12 cellular contexts compared by ENCODE assay signal in the genomic region with DNA sequence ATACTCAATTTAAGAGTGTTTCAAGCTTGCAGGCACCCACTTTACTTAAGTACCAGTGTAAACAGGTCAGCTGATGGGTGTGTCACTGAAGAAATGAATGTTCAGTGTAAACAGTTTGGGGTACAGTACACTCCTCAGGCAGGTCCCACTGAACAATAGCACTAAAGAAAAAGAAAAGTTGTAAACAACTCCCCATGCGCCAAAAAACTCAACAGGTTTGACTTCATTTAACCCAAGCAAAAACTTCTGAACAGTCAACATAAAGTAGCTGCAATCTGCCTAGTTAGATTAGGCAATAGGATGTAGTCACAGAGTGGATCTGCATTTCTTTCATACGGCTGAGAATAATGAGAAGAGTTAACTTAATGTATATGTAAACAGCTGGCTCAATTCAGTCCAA.
DNase-seq lines count a peak whose midpoint lies in the region; ATAC-seq and TF ChIP-seq lines count a peak whose summit lies in the region.
"Had no signal": no experiment of that assay in that cellular context is flagged by ENCODE, and none has a peak within 500 bp of the region (broad histone marks: within the 10 kb centered on the region; RNA-seq: fewer than 3 reads in every experiment).

No MANE protein-coding gene starts in this region.

- no peaks in the 10 kb centered on the region for H3K9me3 Mint-ChIP-seq in activated CD4-positive, alpha-beta T cell treated with anti-CD3 and anti-CD28 coated beads for 36 hours (ENCODE audit: low read depth)
- H3K9me3 Mint-ChIP-seq in stimulated activated naive B cell treated with anti-CD40 and anti-IgM and Interleukin-4, amounts not matched to agents 10 μg/mL and 1 μg/mL and 100 μg/mL, for 72 hours, result no peaks in the 10 kb centered on the region
- H3K9me3 Mint-ChIP-seq: activated T-helper 2 cell treated with anti-CD3 and anti-CD28 coated beads, Interferon-gamma antibody, Interleukin-2, Interleukin-4, amounts not matched to agents 10 μg/mL and 5 μg/mL and 100 μg/mL, durations not matched to agents 14 hours and 24 hours and 36 hours had no signal

- no peaks in the 10 kb centered on the region for H3K9me3 ChIP-seq in upper lobe of left lung
- H3K9me3 ChIP-seq: sigmoid colon had no signal

- peaks cover 3 to 12% (median 7%) of the 10 kb centered on the region in 4 donors for H3K4me1 ChIP-seq in upper lobe of left lung
- H3K4me1 ChIP-seq: sigmoid colon had no signal

- TF ChIP-seq POLR2A in upper lobe of left lung (IDR thresholded peaks at IDR 0.05), result no peak

- 32 to 39% methylated on average over 2 of the region's 2 CpGs for WGBS in upper lobe of left lung, 2 donors

- ATAC-seq in activated CD4-positive, alpha-beta T cell treated with anti-CD3 and anti-CD28 coated beads for 36 hours, result peak; percentile 18
- ATAC-seq in upper lobe of left lung (ENCODE audit: low FRiP score in 2 of 2) (peak; percentile 47 to 69), Right ventricle myocardium superior (ENCODE audit: poor library complexity) (no peak)
- no peak for ATAC-seq in stimulated activated naive B cell treated with anti-CD40 and anti-IgM and Interleukin-4, amounts not matched to agents 10 μg/mL and 1 μg/mL and 100 μg/mL, for 72 hours (replicated peaks)

- no peaks in the 10 kb centered on the region for H3K36me3 Mint-ChIP-seq in activated CD4-positive, alpha-beta T cell treated with anti-CD3 and anti-CD28 coated beads for 36 hours (ENCODE audit: low read depth)
- no peaks in the 10 kb centered on the region for H3K36me3 Mint-ChIP-seq in stimulated activated naive B cell treated with anti-CD40 and anti-IgM and Interleukin-4, amounts not matched to agents 10 μg/mL and 1 μg/mL and 100 μg/mL, for 72 hours

- CTCF ChIA-PET in activated CD4-positive, alpha-beta T cell treated with anti-CD3 and anti-CD28 coated beads for 36 hours (lab: Charles Lee), result interaction anchor here (0.9 to 1.4 kb wide), 2 partner anchors 60 to 424 kb away, joined by 3 to 5 read pairs; no protein-coding TSS in a partner anchor

- TF ChIP-seq CTCF in cardiac fibroblast (IDR thresholded peaks at IDR 0.05; ENCODE audit: low read depth, low read length), result no peak
- TF ChIP-seq CTCF in upper lobe of left lung (IDR thresholded peaks at IDR 0.05), result no peak

- no peak for DNase-seq in activated CD4-positive, alpha-beta T cell treated with anti-CD3 and anti-CD28 coated beads for 36 hours
- DNase-seq in activated CD4-positive, alpha-beta T cell treated with anti-CD3 and anti-CD28 coated beads, Interleukin-2, amount 50 U/mL, for 4 hours, result no peak
- DNase-seq in NCI-H2029 treated with DMSO at 0.1 percent for 48 hours (lab: John Stamatoyannopoulos, UW) (peak; percentile 41), cardiac fibroblast (ENCODE audit: low read depth in 2 of 2) (peak; percentile 46 to 80), upper lobe of left lung (no peak), Right ventricle myocardium superior (no peak), KG1 (lab: John Stamatoyannopoulos, UW) (no peak)
- DNase-seq in stimulated activated naive B cell treated with anti-CD40 and anti-IgM and Interleukin-4, amounts not matched to agents 10 μg/mL and 1 μg/mL and 100 μg/mL, for 72 hours, result no peak
- DNase-seq: head of caudate nucleus, sigmoid colon had no signal

- H3K27me3 ChIP-seq in upper lobe of left lung, result no peaks in the 10 kb centered on the region
- H3K27me3 ChIP-seq: sigmoid colon had no signal

- POLR2A ChIA-PET in activated CD4-positive, alpha-beta T cell treated with anti-CD3 and anti-CD28 coated beads for 36 hours (lab: Charles Lee), result no interaction called here

- no peaks in the 10 kb centered on the region for H3K36me3 ChIP-seq in upper lobe of left lung
- H3K36me3 ChIP-seq: sigmoid colon had no signal

- peak overlapping the region in 2 of 4 donors; percentile 10 to 13 for H3K27ac ChIP-seq in upper lobe of left lung
- H3K27ac ChIP-seq: sigmoid colon had no signal

- no peak overlapping the region for H3K27ac Mint-ChIP-seq in activated CD4-positive, alpha-beta T cell treated with anti-CD3 and anti-CD28 coated beads for 36 hours
- no peak overlapping the region for H3K27ac Mint-ChIP-seq in stimulated activated naive B cell treated with anti-CD40 and anti-IgM and Interleukin-4, amounts not matched to agents 10 μg/mL and 1 μg/mL and 100 μg/mL, for 72 hours
- H3K27ac Mint-ChIP-seq: activated T-helper 2 cell treated with anti-CD3 and anti-CD28 coated beads, Interferon-gamma antibody, Interleukin-2, Interleukin-4, amounts not matched to agents 10 μg/mL and 5 μg/mL and 100 μg/mL, durations not matched to agents 14 hours and 24 hours and 36 hours; mesothelial cell of epicardium had no signal

- intact Hi-C loops in activated CD4-positive, alpha-beta T cell treated with anti-CD3 and anti-CD28 coated beads for 36 hours (cut with DNase I, micrococcal nuclease), result loop anchor here in 1 of 2 experiments (5.0 to 10.0 kb wide), 4 partner anchors 142 to 439 kb away; partner anchors contain the start of genes PYURF and TIGD2
- intact Hi-C loops in Right ventricle myocardium superior (cut with DNase I), result no loop called here

- H3K4me1 Mint-ChIP-seq in activated CD4-positive, alpha-beta T cell treated with anti-CD3 and anti-CD28 coated beads for 36 hours, result peaks cover 11% of the 10 kb centered on the region
- no peaks in the 10 kb centered on the region for H3K4me1 Mint-ChIP-seq in stimulated activated naive B cell treated with anti-CD40 and anti-IgM and Interleukin-4, amounts not matched to agents 10 μg/mL and 1 μg/mL and 100 μg/mL, for 72 hours
- H3K4me1 Mint-ChIP-seq: mesothelial cell of epicardium had no signal

- no peak overlapping the region for H3K4me3 Mint-ChIP-seq in activated CD4-positive, alpha-beta T cell treated with anti-CD3 and anti-CD28 coated beads for 36 hours
- H3K4me3 Mint-ChIP-seq in stimulated activated naive B cell treated with anti-CD40 and anti-IgM and Interleukin-4, amounts not matched to agents 10 μg/mL and 1 μg/mL and 100 μg/mL, for 72 hours, result no peak overlapping the region
- H3K4me3 Mint-ChIP-seq: mesothelial cell of epicardium had no signal

- no peak for TF ChIP-seq EP300 in upper lobe of left lung (IDR thresholded peaks at IDR 0.05)

- H3K27me3 Mint-ChIP-seq in activated CD4-positive, alpha-beta T cell treated with anti-CD3 and anti-CD28 coated beads for 36 hours, result peaks cover 2% of the 10 kb centered on the region
- H3K27me3 Mint-ChIP-seq in stimulated activated naive B cell treated with anti-CD40 and anti-IgM and Interleukin-4, amounts not matched to agents 10 μg/mL and 1 μg/mL and 100 μg/mL, for 72 hours, result no peaks in the 10 kb centered on the region

- H3K4me3 ChIP-seq in cardiac fibroblast (replicated peaks in 1 of 2; ENCODE audit: low read depth in 2 of 2, low read length in 2 of 2) (no peak overlapping the region), upper lobe of left lung (no peak overlapping the region)
- H3K4me3 ChIP-seq: sigmoid colon had no signal

Comparison
In these comparisons a context has a peak if more than half of its experiments do, and no peak if none do; other contexts are left out.
1. ATAC-seq: peak in activated CD4-positive, alpha-beta T cell treated with anti-CD3 and anti-CD28 coated beads for 36 hours (single experiment) and upper lobe of left lung (2 of 2); none in Right ventricle myocardium superior (single experiment) and stimulated activated naive B cell treated with anti-CD40 and anti-IgM and Interleukin-4, amounts not matched to agents 10 μg/mL and 1 μg/mL and 100 μg/mL, for 72 hours (0 of 2).
2. DNase-seq: peak in NCI-H2029 treated with DMSO at 0.1 percent for 48 hours (single experiment) and cardiac fibroblast (2 of 2); none in activated CD4-positive, alpha-beta T cell treated with anti-CD3 and anti-CD28 coated beads for 36 hours (single experiment), activated CD4-positive, alpha-beta T cell treated with anti-CD3 and anti-CD28 coated beads, Interleukin-2, amount 50 U/mL, for 4 hours (0 of 2), upper lobe of left lung (0 of 2), Right ventricle myocardium superior (single experiment), stimulated activated naive B cell treated with anti-CD40 and anti-IgM and Interleukin-4, amounts not matched to agents 10 μg/mL and 1 μg/mL and 100 μg/mL, for 72 hours (single experiment) and KG1 (single experiment).